Comparison of ENCODE assay signal across 1 cellular context in the genomic region with DNA sequence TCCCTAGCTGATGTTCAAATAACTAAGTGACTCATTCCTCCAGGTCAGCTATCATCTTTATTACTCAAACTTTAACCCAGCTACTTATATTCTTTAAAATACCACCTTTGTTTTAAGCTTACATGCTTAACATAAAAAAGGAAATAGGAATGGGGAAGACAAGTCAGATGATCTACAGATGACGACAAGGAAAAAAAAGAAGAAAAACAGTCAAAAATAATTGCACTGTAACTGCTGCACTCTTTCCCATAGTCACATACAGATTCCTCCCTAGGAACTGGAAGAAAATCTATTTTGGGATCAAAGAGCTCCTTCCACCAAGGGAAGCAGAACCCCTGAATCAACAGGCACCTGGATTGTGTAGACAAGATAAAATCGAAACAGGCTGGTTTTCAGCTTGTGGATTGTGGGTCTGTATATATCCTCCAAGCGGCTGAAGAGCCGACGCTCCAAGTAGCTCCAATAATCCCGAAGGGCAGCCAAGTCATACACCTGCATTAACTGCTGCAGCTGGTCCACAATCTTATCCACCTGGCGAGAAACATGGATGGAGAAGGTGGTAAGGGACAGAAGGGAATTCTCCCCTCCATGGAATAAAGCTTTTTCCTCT.
TF ChIP-seq lines count a peak whose summit lies in the region.

No MANE protein-coding gene starts in this region.

TF ChIP-seq in SK-N-SH treated with all-trans-retinoic acid at 6 μM for 48 hours, 23 proteins besides CTCF, POLR2A, EP300 and RAD21 (continued from another document):
- TF ChIP-seq, protein P1, sequence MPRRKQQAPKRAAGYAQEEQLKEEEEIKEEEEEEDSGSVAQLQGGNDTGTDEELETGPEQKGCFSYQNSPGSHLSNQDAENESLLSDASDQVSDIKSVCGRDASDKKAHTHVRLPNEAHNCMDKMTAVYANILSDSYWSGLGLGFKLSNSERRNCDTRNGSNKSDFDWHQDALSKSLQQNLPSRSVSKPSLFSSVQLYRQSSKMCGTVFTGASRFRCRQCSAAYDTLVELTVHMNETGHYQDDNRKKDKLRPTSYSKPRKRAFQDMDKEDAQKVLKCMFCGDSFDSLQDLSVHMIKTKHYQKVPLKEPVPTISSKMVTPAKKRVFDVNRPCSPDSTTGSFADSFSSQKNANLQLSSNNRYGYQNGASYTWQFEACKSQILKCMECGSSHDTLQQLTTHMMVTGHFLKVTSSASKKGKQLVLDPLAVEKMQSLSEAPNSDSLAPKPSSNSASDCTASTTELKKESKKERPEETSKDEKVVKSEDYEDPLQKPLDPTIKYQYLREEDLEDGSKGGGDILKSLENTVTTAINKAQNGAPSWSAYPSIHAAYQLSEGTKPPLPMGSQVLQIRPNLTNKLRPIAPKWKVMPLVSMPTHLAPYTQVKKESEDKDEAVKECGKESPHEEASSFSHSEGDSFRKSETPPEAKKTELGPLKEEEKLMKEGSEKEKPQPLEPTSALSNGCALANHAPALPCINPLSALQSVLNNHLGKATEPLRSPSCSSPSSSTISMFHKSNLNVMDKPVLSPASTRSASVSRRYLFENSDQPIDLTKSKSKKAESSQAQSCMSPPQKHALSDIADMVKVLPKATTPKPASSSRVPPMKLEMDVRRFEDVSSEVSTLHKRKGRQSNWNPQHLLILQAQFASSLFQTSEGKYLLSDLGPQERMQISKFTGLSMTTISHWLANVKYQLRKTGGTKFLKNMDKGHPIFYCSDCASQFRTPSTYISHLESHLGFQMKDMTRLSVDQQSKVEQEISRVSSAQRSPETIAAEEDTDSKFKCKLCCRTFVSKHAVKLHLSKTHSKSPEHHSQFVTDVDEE (CRISPR knock-in tag; IDR thresholded peaks at IDR 0.05): no peak
- TF ChIP-seq OSR1 (CRISPR knock-in tag; IDR thresholded peaks at IDR 0.05) (no peak), ZC3H10 (CRISPR knock-in tag; IDR thresholded peaks at IDR 0.05) (no peak), TCF4 (CRISPR knock-in tag; IDR thresholded peaks at IDR 0.05; ENCODE audit: borderline replicate concordance) (no peak)
- TF ChIP-seq, protein P2, sequence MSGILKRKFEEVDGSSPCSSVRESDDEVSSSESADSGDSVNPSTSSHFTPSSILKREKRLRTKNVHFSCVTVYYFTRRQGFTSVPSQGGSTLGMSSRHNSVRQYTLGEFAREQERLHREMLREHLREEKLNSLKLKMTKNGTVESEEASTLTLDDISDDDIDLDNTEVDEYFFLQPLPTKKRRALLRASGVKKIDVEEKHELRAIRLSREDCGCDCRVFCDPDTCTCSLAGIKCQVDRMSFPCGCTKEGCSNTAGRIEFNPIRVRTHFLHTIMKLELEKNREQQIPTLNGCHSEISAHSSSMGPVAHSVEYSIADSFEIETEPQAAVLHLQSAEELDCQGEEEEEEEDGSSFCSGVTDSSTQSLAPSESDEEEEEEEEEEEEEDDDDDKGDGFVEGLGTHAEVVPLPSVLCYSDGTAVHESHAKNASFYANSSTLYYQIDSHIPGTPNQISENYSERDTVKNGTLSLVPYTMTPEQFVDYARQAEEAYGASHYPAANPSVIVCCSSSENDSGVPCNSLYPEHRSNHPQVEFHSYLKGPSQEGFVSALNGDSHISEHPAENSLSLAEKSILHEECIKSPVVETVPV (CRISPR knock-in tag; IDR thresholded peaks at IDR 0.05): no peak
